Comparison of ENCODE assay signal across 8 cellular contexts in the genomic region with DNA sequence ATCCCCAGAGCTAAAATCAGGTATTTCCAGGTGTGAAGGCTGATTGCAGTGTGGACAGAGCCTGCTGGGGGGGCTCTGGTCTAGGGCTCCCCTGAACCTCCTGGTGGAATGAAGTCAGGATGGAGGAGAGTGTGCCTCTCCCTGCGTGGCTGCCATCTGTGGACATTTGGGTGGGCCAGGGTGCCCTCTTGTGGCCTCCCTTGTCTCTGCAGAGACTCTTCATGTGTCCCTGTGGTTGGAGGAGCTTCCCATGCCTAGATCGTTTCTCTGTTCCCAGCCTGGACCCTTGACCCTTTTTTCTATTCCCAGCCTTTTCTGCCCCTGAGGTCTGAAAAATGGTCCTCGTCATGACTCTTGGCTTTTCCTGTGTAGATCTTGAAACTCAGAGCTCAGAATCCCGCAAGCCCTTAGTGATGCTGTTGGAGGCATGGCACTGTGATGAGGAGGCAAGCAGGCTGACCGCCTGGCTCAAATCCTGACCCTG. TPM values are rescaled to one million over a fixed set of nuclear protein-coding genes. Genes with fewer than 3 reads are reported as not detected.
DNase-seq lines count a peak whose midpoint lies in the region; ATAC-seq, FAIRE-seq and TF ChIP-seq lines count a peak whose summit lies in the region.

No MANE protein-coding gene starts in this region.

- no peaks in the 10 kb centered on the region for H3K4me1 ChIP-seq in GM12878 (ENCODE audit: control insufficient read depth, insufficient read depth, low read length)

- no peak for TF ChIP-seq POLR2A in GM12878 (IDR thresholded peaks at IDR 0.05; ENCODE audit: low read depth, low read length)

- CTCF ChIA-PET in GM12878 (lab: Yijun Ruan, JAX) = interaction anchor here (0.9 to 5.1 kb wide), 21 partner anchors 8 to 292 kb away, joined by 3 to 33 read pairs (median 7); no protein-coding TSS in a partner anchor

- FAIRE-seq in GM12878 (lab: Jason Lieb, UNC) = peak; percentile 88

- no peak overlapping the region for H3K4me3 ChIP-seq in GM12878

- H3K4me2 ChIP-seq in GM12878 (ENCODE audit: control insufficient read depth, insufficient read depth) = no peak overlapping the region

- no peaks in the 10 kb centered on the region for H4K20me1 ChIP-seq in GM12878 (ENCODE audit: control insufficient read depth, insufficient read depth)

- intact Hi-C loops in GM12878 (cut with micrococcal nuclease; ENCODE audit: unreplicated experiment) = loop anchor here (1.0 to 5.0 kb wide), 3 partner anchors 104 to 291 kb away; no protein-coding TSS in a partner anchor

- TF ChIP-seq CTCF in GM12878 (IDR thresholded peaks at IDR 0.05 in 2 of 3, conservative IDR thresholded peaks at IDR 0.05 in 1 of 3; ENCODE audit: control insufficient read depth in 2 of 3, extremely low read depth in 1 of 3, insufficient read depth in 1 of 3, low read depth in 3 of 3, low read length in 3 of 3) = peak; percentile 76 to 89 (median 77)

- no peak overlapping the region for H2AFZ ChIP-seq in GM12878 (ENCODE audit: control insufficient read depth, low read depth, low read length)

- BruUV-seq in GM12878 (replicated peaks; lab: Mats Ljungman, UMichigan) = no TSS peak

- POLR2A ChIA-PET in GM12878 (lab: Charles Lee) = no interaction called here

- SMC1A ChIA-PET in GM12878 (lab: Charles Lee; ENCODE audit: uncharacterized antibody, unreplicated experiment) = interaction anchor here (0.6 to 1.4 kb wide), 10 partner anchors 9 to 153 kb away, joined by 3 to 4 read pairs (median 3); no protein-coding TSS in a partner anchor

- peak; percentile 92 for ATAC-seq in GM12878
- no peak for ATAC-seq in GM19463 (IDR thresholded peaks at IDR 0.05; ENCODE audit: unreplicated experiment)
- ATAC-seq in HG02678 (IDR thresholded peaks at IDR 0.05; ENCODE audit: unreplicated experiment) = no peak

- H3K27me3 ChIP-seq in GM12878 (replicated peaks in 1 of 2; ENCODE audit: control insufficient read depth in 2 of 2, insufficient read depth in 2 of 2, low read length in 1 of 2) = no peaks in the 10 kb centered on the region; a peak in 2 of 4 replicates

- in situ Hi-C loops in GM12878 (cut with MboI) = no loop called here

- RAD21 ChIA-PET in GM12878 (lab: Charles Lee; ENCODE audit: unreplicated experiment) = interaction anchor here (0.7 to 2.0 kb wide), 7 partner anchors 17 to 290 kb away, joined by 3 to 10 read pairs (median 4); no protein-coding TSS in a partner anchor

- H3K9me3 ChIP-seq in GM12878 (replicated peaks; ENCODE audit: control insufficient read depth, insufficient read depth, low read length) = no peaks in the 10 kb centered on the region

- TF ChIP-seq RAD21 in GM12878 (IDR thresholded peaks at IDR 0.05; ENCODE audit: insufficient read depth, low read depth, low read length) = peak; percentile 64

- no peak for TF ChIP-seq EP300 in GM12878 (IDR thresholded peaks at IDR 0.05; ENCODE audit: borderline replicate concordance in 1 of 2, control insufficient read depth in 1 of 2, low read depth in 2 of 2, low read length in 2 of 2)

- no peaks in the 10 kb centered on the region for H3K79me2 ChIP-seq in GM12878 (ENCODE audit: control insufficient read depth, insufficient read depth, low read length)

- H3K36me3 ChIP-seq in GM12878 (ENCODE audit: control insufficient read depth in 2 of 2, insufficient read depth in 2 of 2, low read length in 1 of 2) = no peaks in the 10 kb centered on the region; a peak in 1 of 4 replicates

- 23% methylated on average over 5 of the region's 5 CpGs for WGBS in GM12878 (ENCODE audit: insufficient coverage, insufficient replicate concordance, low lambda C conversion rate, missing lambda C conversion rate)

- H3K9ac ChIP-seq in GM12878 (ENCODE audit: control insufficient read depth, insufficient read depth, low read length) = no peak overlapping the region

- no peak overlapping the region for H3K27ac ChIP-seq in GM12878 (ENCODE audit: control insufficient read depth, insufficient read depth)

- DNase-seq in ELR (ENCODE audit: low read depth) (peak; percentile 59), LHCN-M2 (ENCODE audit: low read depth) (peak; percentile 38), T-helper 22 cell (ENCODE audit: low read depth) (peak; percentile 8), GM12878 (ENCODE audit: low read depth, low spot score) (no peak), iPS-NIHi7 (ENCODE audit: extremely low spot score) (peak; percentile 83)
- peak; percentile 68 for DNase-seq in stimulated activated CD4-positive, alpha-beta T cell treated with anti-CD3 and anti-CD28 coated beads, Interleukin-15, amount 100 ng/mL, for 24 hours

TF ChIP-seq in GM12878, 131 proteins besides CTCF, POLR2A, EP300 and RAD21:
- no peak for TF ChIP-seq LARP7 (IDR thresholded peaks at IDR 0.05)
- no peak for TF ChIP-seq POU2F2 (IDR thresholded peaks at IDR 0.05; ENCODE audit: borderline replicate concordance, low read depth, low read length)
- peak; percentile 62; the same call in 1 of the 2 replicates for TF ChIP-seq YY1 (IDR thresholded peaks at IDR 0.05; ENCODE audit: low read depth, low read length)
- TF ChIP-seq SMC3 (IDR thresholded peaks at IDR 0.05; ENCODE audit: borderline replicate concordance, low read length) = peak; percentile 59; the same call in 1 of the 2 replicates
- TF ChIP-seq, protein P1, sequence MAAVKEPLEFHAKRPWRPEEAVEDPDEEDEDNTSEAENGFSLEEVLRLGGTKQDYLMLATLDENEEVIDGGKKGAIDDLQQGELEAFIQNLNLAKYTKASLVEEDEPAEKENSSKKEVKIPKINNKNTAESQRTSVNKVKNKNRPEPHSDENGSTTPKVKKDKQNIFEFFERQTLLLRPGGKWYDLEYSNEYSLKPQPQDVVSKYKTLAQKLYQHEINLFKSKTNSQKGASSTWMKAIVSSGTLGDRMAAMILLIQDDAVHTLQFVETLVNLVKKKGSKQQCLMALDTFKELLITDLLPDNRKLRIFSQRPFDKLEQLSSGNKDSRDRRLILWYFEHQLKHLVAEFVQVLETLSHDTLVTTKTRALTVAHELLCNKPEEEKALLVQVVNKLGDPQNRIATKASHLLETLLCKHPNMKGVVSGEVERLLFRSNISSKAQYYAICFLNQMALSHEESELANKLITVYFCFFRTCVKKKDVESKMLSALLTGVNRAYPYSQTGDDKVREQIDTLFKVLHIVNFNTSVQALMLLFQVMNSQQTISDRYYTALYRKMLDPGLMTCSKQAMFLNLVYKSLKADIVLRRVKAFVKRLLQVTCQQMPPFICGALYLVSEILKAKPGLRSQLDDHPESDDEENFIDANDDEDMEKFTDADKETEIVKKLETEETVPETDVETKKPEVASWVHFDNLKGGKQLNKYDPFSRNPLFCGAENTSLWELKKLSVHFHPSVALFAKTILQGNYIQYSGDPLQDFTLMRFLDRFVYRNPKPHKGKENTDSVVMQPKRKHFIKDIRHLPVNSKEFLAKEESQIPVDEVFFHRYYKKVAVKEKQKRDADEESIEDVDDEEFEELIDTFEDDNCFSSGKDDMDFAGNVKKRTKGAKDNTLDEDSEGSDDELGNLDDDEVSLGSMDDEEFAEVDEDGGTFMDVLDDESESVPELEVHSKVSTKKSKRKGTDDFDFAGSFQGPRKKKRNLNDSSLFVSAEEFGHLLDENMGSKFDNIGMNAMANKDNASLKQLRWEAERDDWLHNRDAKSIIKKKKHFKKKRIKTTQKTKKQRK (IDR thresholded peaks at IDR 0.05; ENCODE audit: low read depth, low read length) = no peak
- TF ChIP-seq KAT2A (conservative IDR thresholded peaks at IDR 0.05; ENCODE audit: control insufficient read depth, low read depth, low read length) = no peak
TF ChIP-seq in GM12878: peak in this region for 2.

RNA-seq across cellular contexts. Expression of a gene that starts 9.9 kb away (rescaled TPM):
- 95.1 and 142 TPM in 2 replicates for total RNA-seq in LHCN-M2 (2014; rRNA removed)
- 139 TPM for polyA plus RNA-seq in LHCN-M2 (2012)
- total RNA-seq in GM12878 (2013; cell fraction: nucleolus; rRNA removed) = 68.6 and 72.2 TPM in 2 replicates
- total RNA-seq in GM12878 (2014; rRNA removed) = 30.2 and 32.9 TPM in 2 replicates
- total RNA-seq in GM12878 (2014; rRNA removed; fragmentation: Illumina TruSeq; extraction: Trizol) = 35.2 and 35.8 TPM in 2 replicates
- total RNA-seq in GM12878 (2021) = 156 and 167 TPM in 2 replicates
- 60.4 TPM for polyA plus RNA-seq in GM12878 (2011; ENCODE audit: low read depth)
- 29.3 and 45.9 TPM in 2 replicates for polyA plus RNA-seq in GM12878 (2011; rRNA removed)
- 46.6 and 163 TPM in 2 replicates for polyA plus RNA-seq in GM12878 (2011; cell fraction: cytosol; rRNA removed)
- polyA plus RNA-seq in GM12878 (2011; cell fraction: nucleus; rRNA removed) = 76.8 and 77.5 TPM in 2 replicates
- 96.7 and 104 TPM in 2 replicates for polyA plus RNA-seq in GM12878 (2012)
- polyA plus RNA-seq in GM12878 (2014; fragmentation: Illumina TruSeq; extraction: Trizol) = 68.1 and 171 TPM in 2 replicates
- 10 to 100 TPM; 14.2 to 14.4 TPM for polyA plus RNA-seq in GM12878 (2014; fragmentation: Nextera tagmentation; extraction: Ambion mirVana)
- 27.3 and 35.1 TPM in 2 replicates for polyA plus RNA-seq in GM12878 (2014; rRNA removed)
- 100 to 1,000 TPM; 159 to 173 TPM for polyA plus RNA-seq in GM12878 (2016; fragmentation: Nextera tagmentation; extraction: Ambion mirVana)
- polyA minus RNA-seq in GM12878 (2011; rRNA and poly(A)+ RNA removed) = 45.8 and 52.1 TPM in 2 replicates
- polyA minus RNA-seq in GM12878 (2011; cell fraction: cytosol; rRNA and poly(A)+ RNA removed) = 21.9 and 37.1 TPM in 2 replicates
- 18.9 and 34.3 TPM in 2 replicates for polyA minus RNA-seq in GM12878 (2011; cell fraction: nucleus; rRNA and poly(A)+ RNA removed)
